ENCODE assay signal across 10 cellular contexts in the genomic region with DNA sequence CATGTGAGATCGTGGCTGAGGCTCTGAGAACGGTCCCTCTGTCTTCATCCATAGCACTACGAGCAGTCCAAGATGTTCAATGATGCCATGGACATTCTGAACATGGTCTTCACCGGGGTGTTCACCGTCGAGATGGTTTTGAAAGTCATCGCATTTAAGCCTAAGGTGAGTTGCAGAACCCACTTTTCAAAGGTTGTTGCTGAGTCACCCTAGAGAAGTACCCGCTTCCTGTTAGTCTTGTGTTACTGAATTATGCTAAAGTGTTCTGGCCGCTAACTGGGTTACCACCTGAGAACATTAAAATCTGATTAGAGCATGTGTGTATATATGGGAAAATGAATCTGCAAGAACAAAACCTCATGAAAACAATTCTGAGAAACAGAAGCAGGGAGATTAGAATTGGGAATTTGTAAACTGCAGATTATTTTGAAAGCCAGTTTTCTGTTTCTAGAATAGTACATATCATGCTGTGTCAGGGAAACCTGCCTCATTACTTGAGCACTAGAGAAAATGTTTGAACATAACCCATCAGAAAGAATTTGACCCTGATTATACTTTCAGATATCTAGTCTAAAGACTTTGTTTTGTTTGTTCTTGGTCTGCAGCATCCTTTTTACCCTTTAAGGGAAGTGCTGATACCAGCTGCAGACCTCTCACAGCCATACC.
DNase-seq lines count a peak whose midpoint lies in the region; ATAC-seq lines count a peak whose summit lies in the region.
"Had no signal": no experiment of that assay in that cellular context is flagged by ENCODE, and none has a peak within 500 bp of the region (broad histone marks: within the 10 kb centered on the region; RNA-seq: fewer than 3 reads in every experiment).

No MANE protein-coding gene starts in this region.

- CTCF ChIA-PET in activated CD4-positive, alpha-beta memory T cell treated with anti-CD3 and anti-CD28 coated beads for 36 hours (lab: Charles Lee) = no interaction called here

- peaks cover 8% of the 10 kb centered on the region for H3K27me3 Mint-ChIP-seq in activated CD4-positive, alpha-beta memory T cell treated with anti-CD3 and anti-CD28 coated beads for 36 hours

- no peak overlapping the region for H3K27ac ChIP-seq in caudate nucleus (ENCODE audit: low read depth, low read length)
- no peak overlapping the region for H3K27ac ChIP-seq in substantia nigra (ENCODE audit: low read depth, low read length, poor library complexity, severe bottlenecking)
- H3K27ac ChIP-seq: colonic mucosa, ovary had no signal

- no peak overlapping the region for H3K4me3 Mint-ChIP-seq in activated CD4-positive, alpha-beta memory T cell treated with anti-CD3 and anti-CD28 coated beads for 36 hours

- no peaks in the 10 kb centered on the region for H3K9me3 Mint-ChIP-seq in activated CD4-positive, alpha-beta memory T cell treated with anti-CD3 and anti-CD28 coated beads for 36 hours

- DNase-seq in activated effector memory CD4-positive, alpha-beta T cell treated with Interleukin-2 at 50 U/mL for 16 hours = peak; percentile 2
- DNase-seq in activated effector memory CD4-positive, alpha-beta T cell treated with anti-CD3 and anti-CD28 coated beads, Interleukin-2, amount 50 U/mL, for 16 hours = no peak
- peak; percentile 24 for DNase-seq in activated CD4-positive, alpha-beta memory T cell treated with anti-CD3 and anti-CD28 coated beads for 36 hours
- DNase-seq in stimulated activated CD8-positive, alpha-beta memory T cell treated with anti-CD3 and anti-CD28 coated beads, Interleukin-4, amount 100 ng/mL, for 48 hours = peak; percentile 27
- DNase-seq in caudate nucleus (lab: John Stamatoyannopoulos, UW) = no peak
- DNase-seq in SIG-M5 treated with dmso at 0.1 percent for 504 hours (lab: John Stamatoyannopoulos, UW; ENCODE audit: unreplicated experiment) = no peak
- DNase-seq in substantia nigra (lab: John Stamatoyannopoulos, UW) = no peak
- DNase-seq: colonic mucosa, ovary had no signal

- H3K27ac Mint-ChIP-seq in activated CD4-positive, alpha-beta memory T cell treated with anti-CD3 and anti-CD28 coated beads for 36 hours = peak overlapping the region; percentile 66

- POLR2A ChIA-PET in activated CD4-positive, alpha-beta memory T cell treated with anti-CD3 and anti-CD28 coated beads for 36 hours (lab: Charles Lee) = no interaction called here

- ATAC-seq in GM21786 (IDR thresholded peaks at IDR 0.05; ENCODE audit: unreplicated experiment) = peak; percentile 37

- H3K36me3 Mint-ChIP-seq in activated CD4-positive, alpha-beta memory T cell treated with anti-CD3 and anti-CD28 coated beads for 36 hours = no peaks in the 10 kb centered on the region

- intact Hi-C loops in activated CD4-positive, alpha-beta memory T cell treated with anti-CD3 and anti-CD28 coated beads for 36 hours (cut with micrococcal nuclease) = loop anchor here (5.0 kb wide), 1 partner anchor 139 kb away; a partner anchor contains a TSS

- peaks cover 34% of the 10 kb centered on the region for H3K4me1 Mint-ChIP-seq in activated CD4-positive, alpha-beta memory T cell treated with anti-CD3 and anti-CD28 coated beads for 36 hours (ENCODE audit: low read depth)

Comparison
In these comparisons a context has a peak if more than half of its experiments do, and no peak if none do; other contexts are left out.
1. DNase-seq: peak in activated effector memory CD4-positive, alpha-beta T cell treated with Interleukin-2 at 50 U/mL for 16 hours (single experiment), activated CD4-positive, alpha-beta memory T cell treated with anti-CD3 and anti-CD28 coated beads for 36 hours (single experiment) and stimulated activated CD8-positive, alpha-beta memory T cell treated with anti-CD3 and anti-CD28 coated beads, Interleukin-4, amount 100 ng/mL, for 48 hours (single experiment); none in activated effector memory CD4-positive, alpha-beta T cell treated with anti-CD3 and anti-CD28 coated beads, Interleukin-2, amount 50 U/mL, for 16 hours (single experiment), caudate nucleus (0 of 61), SIG-M5 treated with dmso at 0.1 percent for 504 hours (single experiment) and substantia nigra (0 of 49).